In the genomic region with DNA sequence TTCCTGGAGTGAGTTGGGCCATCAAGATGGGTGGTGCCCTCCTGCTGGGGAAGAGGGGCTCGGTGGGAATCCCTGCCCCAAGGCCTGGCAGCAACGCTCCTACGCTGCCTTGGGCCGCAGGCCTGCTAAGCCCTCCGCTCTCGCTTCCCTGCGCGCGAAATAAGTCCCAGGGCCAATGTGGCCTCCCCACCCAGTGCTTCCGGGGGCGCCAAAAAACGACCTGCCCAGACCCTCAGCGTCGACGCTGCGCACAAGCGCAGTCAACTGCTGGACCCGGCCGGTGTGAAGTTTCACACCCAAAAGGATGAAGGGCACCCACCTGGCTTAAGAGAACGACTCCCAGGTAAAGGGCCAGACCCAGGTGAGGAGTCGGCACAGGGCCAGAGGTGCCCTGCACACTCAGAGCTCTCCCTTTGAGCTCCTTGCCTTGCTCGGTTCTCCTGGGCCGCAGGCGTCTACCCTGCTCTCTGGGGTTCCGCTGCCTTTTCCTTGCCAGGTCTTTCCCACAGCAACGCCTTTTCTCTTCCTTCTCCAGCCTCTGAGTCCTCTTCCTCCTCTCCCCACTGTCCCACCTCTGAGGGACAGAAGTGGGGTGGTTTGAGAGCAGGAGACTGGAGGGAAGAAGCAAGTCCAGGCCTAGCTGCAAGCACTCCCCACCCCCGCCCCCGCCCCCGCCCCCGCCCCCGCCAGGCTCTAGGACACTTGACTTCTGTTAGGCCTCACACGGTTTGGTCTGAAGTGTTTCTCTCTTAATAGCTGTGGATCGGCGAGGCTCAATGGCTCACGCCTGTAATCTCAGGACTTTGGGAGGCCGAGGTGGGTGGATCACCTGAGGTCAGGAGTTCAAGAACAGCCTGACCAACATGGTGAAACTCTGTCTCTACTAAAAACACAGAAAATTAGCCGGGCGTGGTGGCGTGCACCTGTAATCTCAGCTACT, we compare ENCODE assay signal across 27 cellular contexts. TPM values are rescaled to one million over a fixed set of nuclear protein-coding genes. Genes with fewer than 3 reads are reported as not detected.
"Had no signal": no experiment of that assay in that cellular context is flagged by ENCODE, and none has a peak within 500 bp of the region (broad histone marks: within the 10 kb centered on the region; RNA-seq: fewer than 3 reads in every experiment).

A gene with protein sequence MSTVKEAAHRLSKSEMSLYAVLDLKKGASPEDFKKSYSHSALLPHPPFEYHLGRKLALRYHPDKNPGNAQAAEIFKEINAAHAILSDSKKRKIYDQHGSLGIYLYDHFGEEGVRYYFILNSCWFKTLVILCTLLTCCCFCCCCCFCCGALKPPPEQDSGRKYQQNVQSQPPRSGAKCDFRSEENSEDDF (plus strand): TSS at position 223 of the 940 bp plus-strand sequence. CDS start 1,296 bp downstream, outside the sequence.

- ATAC-seq: activated CD4-positive, CD25-positive, alpha-beta regulatory T cell treated with anti-CD3 and anti-CD28 coated beads, Interleukin-2, amount 50 U/mL, for 24 hours; activated CD8-positive, alpha-beta T cell treated with anti-CD3 and anti-CD28 coated beads for 36 hours; activated T-cell treated with anti-CD3 and anti-CD28 coated beads, Interleukin-2, amount 50 U/mL, for 72 hours had no signal

- H3K27me3 ChIP-seq: adrenal gland had no signal

- H3K27ac ChIP-seq: KMS-11, SJCRH30, WERI-Rb-1 had no signal

- H3K36me3 ChIP-seq: adrenal gland, SJCRH30, WERI-Rb-1 had no signal

- H3K9ac ChIP-seq: KMS-11, SK-N-SH had no signal

- H3K9me3 ChIP-seq: adrenal gland, SJCRH30, SK-N-SH had no signal

- H3K4me1 ChIP-seq: SJCRH30 had no signal

- H3K4me2 ChIP-seq: KMS-11, SK-N-SH had no signal

- DNase-seq: activated CD4-positive, alpha-beta T cell treated with anti-CD3 and anti-CD28 coated beads for 4 hours; activated CD8-positive, alpha-beta memory T cell treated with anti-CD3 and anti-CD28 coated beads, Interleukin-2, amount 50 U/mL, for 4 hours; activated CD8-positive, alpha-beta T cell treated with anti-CD3 and anti-CD28 coated beads for 36 hours; activated gamma-delta T cell treated with Interleukin-2 at 50 U/mL for 16 hours; activated naive CD4-positive, alpha-beta T cell treated with anti-CD3 and anti-CD28 coated beads, Interleukin-2, amount 10 ng/mL, durations not matched to agents 7 days and 5 days; activated naive CD8-positive, alpha-beta T cell treated with anti-CD3 and anti-CD28 coated beads, Interleukin-2, amount 10 ng/mL, durations not matched to agents 7 days and 5 days; activated T-cell treated with anti-CD3 and anti-CD28 coated beads, Interleukin-2, amount 50 U/mL, for 72 hours; adrenal gland; anterior cingulate cortex; central memory CD4-positive, alpha-beta T cell; NCI-H1092; NCI-H1417; NCI-H1930; NCI-H345; NCI-H510A; NCI-H526 treated with DMSO at 0.1 percent for 48 hours; NCI-H82; SJCRH30; SK-N-SH; T-helper 1 cell; WERI-Rb-1 had no signal

- H3K4me3 ChIP-seq: adrenal gland, SJCRH30 had no signal

RNA-seq across cellular contexts. Expression of the gene that starts here (rescaled TPM):
- total RNA-seq: activated CD8-positive, alpha-beta T cell treated with anti-CD3 and anti-CD28 coated beads for 36 hours; activated naive CD8-positive, alpha-beta T cell treated with anti-CD3 and anti-CD28 coated beads, Interleukin-2, amount 10 ng/mL, durations not matched to agents 7 days and 5 days; activated T-helper 2 cell treated with anti-CD3 and anti-CD28 coated beads, Interferon-gamma antibody, Interleukin-2, Interleukin-4, amounts not matched to agents 10 μg/mL and 5 μg/mL and 100 μg/mL, durations not matched to agents 14 hours and 24 hours and 36 hours; MCF 10A; RPMI7951; SJCRH30; T-helper 2 cell treated with Interferon-gamma antibody and Interleukin-4, amounts not matched to agents 100 ng/mL and 5 ng/mL, for 36 hours had no signal
